ENCODE assay signal across 1 cellular context in the genomic region with DNA sequence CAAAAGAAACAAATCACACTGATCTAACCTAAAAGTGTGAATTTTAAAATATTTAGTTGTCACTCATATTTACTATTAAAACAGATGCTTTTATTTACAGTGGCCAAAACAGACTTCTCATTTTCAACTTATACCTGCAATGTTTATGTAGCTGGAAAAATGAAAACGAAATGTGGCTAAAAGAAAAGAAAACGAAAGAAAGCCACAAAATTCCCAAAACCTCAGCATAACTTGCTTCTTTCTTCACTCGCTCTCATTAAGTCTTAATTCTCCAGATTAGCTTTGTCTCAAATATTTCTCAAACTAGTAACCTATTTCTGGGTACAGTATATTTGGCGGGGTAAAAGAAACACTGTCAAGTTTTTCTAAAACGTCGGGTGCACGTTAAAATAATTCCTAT.
TF ChIP-seq lines count a peak whose summit lies in the region.

No MANE protein-coding gene starts in this region.

TF ChIP-seq in WTC11, 78 proteins besides CTCF, POLR2A, EP300 and RAD21 (continued from another document):
- TF ChIP-seq, protein P1, sequence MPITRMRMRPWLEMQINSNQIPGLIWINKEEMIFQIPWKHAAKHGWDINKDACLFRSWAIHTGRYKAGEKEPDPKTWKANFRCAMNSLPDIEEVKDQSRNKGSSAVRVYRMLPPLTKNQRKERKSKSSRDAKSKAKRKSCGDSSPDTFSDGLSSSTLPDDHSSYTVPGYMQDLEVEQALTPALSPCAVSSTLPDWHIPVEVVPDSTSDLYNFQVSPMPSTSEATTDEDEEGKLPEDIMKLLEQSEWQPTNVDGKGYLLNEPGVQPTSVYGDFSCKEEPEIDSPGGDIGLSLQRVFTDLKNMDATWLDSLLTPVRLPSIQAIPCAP (CRISPR knock-in tag; IDR thresholded peaks at IDR 0.05), result no peak
- TF ChIP-seq TEAD4 (CRISPR knock-in tag; IDR thresholded peaks at IDR 0.05) (no peak), ATF2 (CRISPR knock-in tag; IDR thresholded peaks at IDR 0.05; ENCODE audit: borderline replicate concordance, low read depth) (no peak), ZNF263 (CRISPR knock-in tag; IDR thresholded peaks at IDR 0.05; ENCODE audit: low read depth) (no peak)
